In the genomic region with DNA sequence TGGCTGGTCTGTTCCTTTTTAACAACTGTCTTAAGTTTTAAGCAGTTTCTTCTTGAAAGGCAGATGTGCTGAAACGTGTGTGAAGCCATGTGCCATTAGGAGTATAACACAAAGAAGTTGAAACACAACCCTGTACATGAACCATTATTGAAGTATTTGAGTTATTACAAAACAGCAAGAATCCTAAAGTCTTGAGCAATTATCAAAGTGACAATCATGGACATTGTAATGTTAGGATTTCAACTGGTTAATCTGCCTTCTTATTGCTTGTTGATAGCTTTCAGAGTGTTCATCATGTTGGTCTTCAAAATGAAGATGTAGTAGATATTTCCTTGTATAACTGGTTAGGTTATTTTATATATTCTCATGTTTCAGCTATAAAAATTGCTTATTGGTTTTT, we compare ENCODE assay signal across 18 cellular contexts. TPM values are rescaled to one million over a fixed set of nuclear protein-coding genes. Genes with fewer than 3 reads are reported as not detected.
DNase-seq lines count a peak whose midpoint lies in the region; ATAC-seq and TF ChIP-seq lines count a peak whose summit lies in the region.
"Had no signal": no experiment of that assay in that cellular context is flagged by ENCODE, and none has a peak within 500 bp of the region (broad histone marks: within the 10 kb centered on the region; RNA-seq: fewer than 3 reads in every experiment).

No MANE protein-coding gene starts in this region.

- H3K23ac ChIP-seq in trophoblast cell (ENCODE audit: low read length): no peak overlapping the region

- H3K79me1 ChIP-seq in trophoblast cell (ENCODE audit: low read length): no peaks in the 10 kb centered on the region

- no peak overlapping the region for H3K27ac ChIP-seq in trophoblast cell (ENCODE audit: low read depth, low read length)
- H3K27ac ChIP-seq: GM23248 had no signal

- no peak overlapping the region for H4K8ac ChIP-seq in trophoblast cell (ENCODE audit: low read depth, low read length)

- H2AK5ac ChIP-seq in trophoblast cell (ENCODE audit: low read length): no peak overlapping the region

- H3K27me3 ChIP-seq in trophoblast cell (ENCODE audit: insufficient read depth, low read length): no peaks in the 10 kb centered on the region

- no peak overlapping the region for H2AFZ ChIP-seq in trophoblast cell (ENCODE audit: insufficient read depth, low read length, poor library complexity)
- H2AFZ ChIP-seq: GM23248 had no signal

- H3K79me2 ChIP-seq in trophoblast cell (ENCODE audit: control insufficient read depth, insufficient read depth, low read length, poor library complexity): no peaks in the 10 kb centered on the region

- no peaks in the 10 kb centered on the region for H3K4me1 ChIP-seq in trophoblast cell (ENCODE audit: control insufficient read depth in 1 of 2, insufficient read depth in 2 of 2, low read length in 2 of 2)

- H3K18ac ChIP-seq in trophoblast cell (ENCODE audit: low read length): no peak overlapping the region

- H2BK120ac ChIP-seq in trophoblast cell (ENCODE audit: insufficient read depth, low read length, poor library complexity): no peak overlapping the region

- H2BK5ac ChIP-seq in trophoblast cell (ENCODE audit: low read depth, low read length, poor library complexity): no peak overlapping the region

- H3K14ac ChIP-seq in trophoblast cell (ENCODE audit: low read length): no peak overlapping the region

- no peak overlapping the region for H2BK12ac ChIP-seq in trophoblast cell (ENCODE audit: low read length)

- H4K91ac ChIP-seq in trophoblast cell (ENCODE audit: low read depth, low read length): no peak overlapping the region

- no peak overlapping the region for H3K4me2 ChIP-seq in trophoblast cell (ENCODE audit: low read length)

- H3K36me3 ChIP-seq in trophoblast cell (ENCODE audit: control insufficient read depth in 1 of 2, insufficient read depth in 2 of 2, low read length in 2 of 2): no peaks in the 10 kb centered on the region

- DNase-seq in epithelial cell of esophagus (ENCODE audit: low read depth) (peak; percentile 11), fibroblast of villous mesenchyme (ENCODE audit: low read depth) (peak; percentile 11), trophoblast cell (peak; percentile 60 to 95), NCI-H345 (lab: John Stamatoyannopoulos, UW) (no peak), NCI-H1048 (lab: John Stamatoyannopoulos, UW) (no peak)
- DNase-seq: C1 segment of cervical spinal cord; Calu3; CD4-positive, alpha-beta memory T cell; COR-L47; DMS53; DMS79 treated with DMSO at 0.1 percent for 48 hours; GF-D8; GM23248; H9 had no signal

- H3K9ac ChIP-seq in trophoblast cell (ENCODE audit: low read length): no peak overlapping the region
- H3K9ac ChIP-seq: GM23248 had no signal

- H4K12ac ChIP-seq in trophoblast cell (ENCODE audit: low read depth, low read length): no peak overlapping the region

- no peak for TF ChIP-seq CTCF in epithelial cell of esophagus (IDR thresholded peaks at IDR 0.05; ENCODE audit: insufficient read depth, low read depth, low read length, missing control alignments)
- TF ChIP-seq CTCF in fibroblast of villous mesenchyme (IDR thresholded peaks at IDR 0.05; ENCODE audit: insufficient read depth, low read depth, low read length): no peak

- no peak overlapping the region for H3K4me3 ChIP-seq in epithelial cell of esophagus (ENCODE audit: low read length)
- no peak overlapping the region for H3K4me3 ChIP-seq in fibroblast of villous mesenchyme (ENCODE audit: low read depth, low read length)
- no peak overlapping the region for H3K4me3 ChIP-seq in trophoblast cell (ENCODE audit: low read depth, low read length)
- H3K4me3 ChIP-seq: GM23248 had no signal

- no peaks in the 10 kb centered on the region for H3K9me3 ChIP-seq in trophoblast cell (ENCODE audit: insufficient read depth, low read depth, low read length)

- no peak for ATAC-seq in HG03457 (IDR thresholded peaks at IDR 0.05; ENCODE audit: unreplicated experiment)
- no peak for ATAC-seq in HG03469 (IDR thresholded peaks at IDR 0.05; ENCODE audit: unreplicated experiment)
- ATAC-seq: HCT116 had no signal

- no CpG with 5 or more reads among the region's 1 CpG for WGBS in trophoblast cell (ENCODE audit: extremely low coverage, insufficient coverage, insufficient read length)

- H3K4ac ChIP-seq in trophoblast cell (ENCODE audit: low read depth, low read length): no peak overlapping the region

RNA-seq across cellular contexts. Expression of a gene that starts 21.0 kb away (rescaled TPM):
- total RNA-seq in fibroblast of villous mesenchyme: 0.32 and 2.2 TPM in 2 replicates
- 14.5 and 17.3 TPM in 2 replicates for polyA plus RNA-seq in trophoblast cell (2013)
- total RNA-seq: CD4-positive, alpha-beta memory T cell; G401; GM23248 had no signal
- polyA plus RNA-seq: CD4-positive, alpha-beta memory T cell; GM23248 had no signal

Comparison
In these comparisons a context has a peak if more than half of its experiments do, and no peak if none do; other contexts are left out.
1. DNase-seq: peak in epithelial cell of esophagus (single experiment), fibroblast of villous mesenchyme (single experiment) and trophoblast cell (2 of 2); none in NCI-H345 (single experiment) and NCI-H1048 (single experiment).